Comparison of ENCODE assay signal across 8 cellular contexts in the genomic region with DNA sequence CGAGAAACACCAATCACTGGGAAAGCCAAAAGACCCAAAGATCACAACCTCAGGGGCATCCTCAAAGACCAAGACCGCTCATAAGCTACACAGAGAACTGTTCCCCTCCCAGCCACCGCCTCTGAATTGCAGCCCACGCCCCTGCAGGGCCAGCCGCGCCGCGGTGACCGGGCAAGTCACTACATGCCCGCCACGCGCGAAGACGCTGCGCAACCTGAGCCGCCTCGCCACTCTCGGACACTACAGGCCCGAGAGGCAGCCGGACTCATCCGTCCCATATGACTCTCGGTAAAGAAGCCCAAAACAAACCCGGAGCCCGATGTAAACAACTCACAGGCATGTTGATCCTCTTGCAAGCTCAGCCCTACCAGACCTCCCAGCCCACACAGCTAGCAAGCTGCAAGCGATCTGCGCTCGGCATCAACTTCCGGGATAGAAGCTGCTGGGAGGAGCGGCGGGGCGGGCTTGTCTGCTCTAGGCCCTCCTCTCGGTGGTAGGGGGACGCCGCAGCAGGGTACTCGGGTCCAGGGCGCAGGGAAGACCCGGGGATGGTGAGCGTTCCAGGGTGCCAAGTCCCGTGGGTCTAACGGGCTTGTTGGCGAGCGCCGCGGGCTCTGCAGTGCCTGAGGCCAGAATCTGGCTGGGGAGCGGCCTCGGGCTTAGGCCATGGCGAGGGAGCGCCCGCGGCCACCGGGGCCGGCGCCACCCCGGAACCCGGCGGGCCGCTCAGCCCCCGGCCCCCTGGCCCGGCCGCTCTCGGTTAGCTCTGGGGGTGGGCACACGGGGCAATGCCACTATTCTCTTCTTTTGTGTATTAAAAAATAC. TPM values are rescaled to one million over a fixed set of nuclear protein-coding genes. Genes with fewer than 3 reads are reported as not detected.
DNase-seq lines count a peak whose midpoint lies in the region; ATAC-seq and TF ChIP-seq lines count a peak whose summit lies in the region.

A gene (minus strand): TSS at position 412 of the 825 bp plus-strand sequence. CDS start 72 bp downstream, at position 340.

- peak; percentile 88 for ATAC-seq in GM21786 (IDR thresholded peaks at IDR 0.05; ENCODE audit: unreplicated experiment)

- TF ChIP-seq CTCF in Peyer's patch (IDR thresholded peaks at IDR 0.05) (no peak), esophagus muscularis mucosa (IDR thresholded peaks at IDR 0.05) (peak in 1 of 3 experiments; percentile 2)

- DNase-seq in DMS79 (lab: John Stamatoyannopoulos, UW) (peak; percentile 55), Peyer's patch (peak; percentile 94 to 97 (median 96)), esophagus muscularis mucosa (ENCODE audit: extremely low spot score) (peak; percentile 97), myocyte (ENCODE audit: low read depth) (peak; percentile 95)
- peak; percentile 89 to 92 for DNase-seq in activated T-cell treated with anti-CD3 and anti-CD28 coated beads, Interleukin-2, amount 50 U/mL, for 48 hours
- DNase-seq in stimulated activated CD8-positive, alpha-beta memory T cell treated with anti-CD3 and anti-CD28 coated beads, Interleukin-7, amount 100 ng/mL, for 4 hours (ENCODE audit: low read depth in 2 of 2), result peak; percentile 80 to 83

- TF ChIP-seq POLR2A in Peyer's patch (IDR thresholded peaks at IDR 0.05) (peak; percentile 86 to 90), esophagus muscularis mucosa (IDR thresholded peaks at IDR 0.05; ENCODE audit: low read depth) (peak; percentile 70)

- no peaks in the 10 kb centered on the region for H3K27me3 ChIP-seq in Peyer's patch
- no peaks in the 10 kb centered on the region for H3K27me3 ChIP-seq in esophagus muscularis mucosa

- WGBS in esophagus muscularis mucosa, result 2% methylated on average over 29 of the region's 62 CpGs

- peaks cover 0 to 17% (median 6%) of the 10 kb centered on the region in 4 donors for H3K4me1 ChIP-seq in Peyer's patch
- peaks cover 18 to 30% (median 25%) of the 10 kb centered on the region in 4 donors for H3K4me1 ChIP-seq in esophagus muscularis mucosa

- intact Hi-C loops in esophagus muscularis mucosa (cut with DNase I), result loop anchor here (10.0 kb wide), 1 partner anchor 118 kb away; a partner anchor contains a TSS

- peak within 1 kb of the TSS; percentile 65 to 80 (median 72) for H3K4me3 ChIP-seq in Peyer's patch
- peak within 1 kb of the TSS; percentile 68 to 89 (median 82) for H3K4me3 ChIP-seq in esophagus muscularis mucosa

- H3K27ac ChIP-seq in KOPT-K1 (ENCODE audit: low read depth, low read length, poor library complexity, severe bottlenecking), result peak within 1 kb of the TSS; percentile 66
- H3K27ac ChIP-seq in Peyer's patch, result peak within 1 kb of the TSS; percentile 91 to 97 (median 96)
- H3K27ac ChIP-seq in esophagus muscularis mucosa (replicated peaks in 1 of 4), result peak within 1 kb of the TSS; percentile 90 to 97 (median 94)

- H3K9me3 ChIP-seq in KOPT-K1 (ENCODE audit: insufficient read depth, low read length, poor library complexity, severe bottlenecking), result no peaks in the 10 kb centered on the region
- no peaks in the 10 kb centered on the region for H3K9me3 ChIP-seq in Peyer's patch
- H3K9me3 ChIP-seq in esophagus muscularis mucosa, result no peaks in the 10 kb centered on the region

- no peak for TF ChIP-seq EP300 in esophagus muscularis mucosa (IDR thresholded peaks at IDR 0.05)

- H3K36me3 ChIP-seq in KOPT-K1 (ENCODE audit: insufficient read depth, low read length) (peaks cover 11% of the 10 kb centered on the region; the same call in 1 of the 2 replicates), Peyer's patch (peaks cover 0 to 27% (median 0%) of the 10 kb centered on the region in 3 donors), esophagus muscularis mucosa (peaks cover 9 to 29% (median 20%) of the 10 kb centered on the region in 4 donors)

RNA-seq across cellular contexts. Expression of the gene that starts here (rescaled TPM):
- total RNA-seq in Peyer's patch (100 to 1,000 TPM in 2 of 4 donors, 10 to 100 TPM in 2; 78.4 to 226 (median 110) TPM), esophagus muscularis mucosa (100 to 1,000 TPM; 120 to 220 (median 172) TPM), myocyte (145 and 176 TPM in 2 replicates)
- 375 TPM for polyA plus RNA-seq in myocyte (2012)

Comparison
In these comparisons a context has a peak if more than half of its experiments do, and no peak if none do; other contexts are left out.
1. Peak in every context shown above with its lines: DNase-seq, ATAC-seq, H3K4me3 ChIP-seq and H3K27ac ChIP-seq.